9 cellular contexts compared by ENCODE assay signal in the genomic region with DNA sequence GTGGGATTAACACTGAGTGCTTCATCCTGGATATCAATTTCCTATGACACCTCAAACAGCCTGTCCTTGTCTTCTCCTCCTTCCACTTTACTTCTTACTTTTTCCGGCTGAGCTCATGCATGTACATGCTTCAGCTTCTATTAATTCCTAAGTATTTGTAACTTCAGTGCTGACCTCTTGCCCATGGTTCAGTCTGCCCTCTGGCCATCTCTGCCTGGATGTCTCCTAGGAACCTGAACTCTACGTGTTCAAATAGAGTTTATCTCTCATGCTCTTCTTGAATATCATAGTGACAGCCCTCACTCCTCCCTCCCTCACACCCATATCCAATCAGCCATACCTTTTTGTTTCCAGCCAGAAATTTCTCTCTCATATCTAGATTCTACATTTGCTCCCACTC.
"Had no signal": no experiment of that assay in that cellular context is flagged by ENCODE, and none has a peak within 500 bp of the region (broad histone marks: within the 10 kb centered on the region; RNA-seq: fewer than 3 reads in every experiment).

No MANE protein-coding gene starts in this region.

- H3K36me3 ChIP-seq: HAP-1 had no signal

- H3K4me2 ChIP-seq: GM23338 had no signal

- H3K27ac Mint-ChIP-seq: GM23338, H9, HFFc6 had no signal

- H3K4me3 Mint-ChIP-seq: GM23338, H9, HFFc6 had no signal

- H3K9me3 ChIP-seq: HAP-1 had no signal

- H3K27ac ChIP-seq: GM23248 had no signal

- DNase-seq: GM23248, GOT3, H7, H9, HCEC 1CT, HFFc6 had no signal

- H3K9me3 Mint-ChIP-seq: GM23338, H9, HFFc6 had no signal

- H3K9ac ChIP-seq: GM23248 had no signal

- H2AFZ ChIP-seq: GM23248, GM23338 had no signal

- H3K4me3 ChIP-seq: GM23248, GM23338, HAP-1 had no signal

- ATAC-seq: GM23338, HCT116 had no signal

- H3K4me1 ChIP-seq: HAP-1 had no signal
